In the genomic region with DNA sequence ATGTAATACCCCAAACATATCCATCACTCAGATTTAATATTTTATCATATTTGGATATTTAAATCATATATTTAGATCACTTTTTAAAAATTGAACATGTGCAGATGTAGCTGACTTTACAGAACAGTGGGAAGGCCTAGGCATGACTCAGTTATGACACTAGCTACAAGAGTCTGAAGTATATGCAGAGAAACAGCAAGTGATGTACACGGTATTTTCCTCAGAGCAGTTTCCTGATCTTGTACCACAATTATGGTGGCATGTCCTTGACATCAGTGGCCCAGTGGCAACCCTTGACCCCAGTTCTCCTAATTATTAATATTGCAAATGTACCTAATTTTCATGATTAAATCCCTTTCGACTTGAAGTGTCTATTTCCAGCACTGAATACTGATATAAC, we compare ENCODE assay signal across 27 cellular contexts. TPM values are rescaled to one million over a fixed set of nuclear protein-coding genes. Genes with fewer than 3 reads are reported as not detected.
DNase-seq lines count a peak whose midpoint lies in the region; ATAC-seq lines count a peak whose summit lies in the region.
"Had no signal": no experiment of that assay in that cellular context is flagged by ENCODE, and none has a peak within 500 bp of the region (broad histone marks: within the 10 kb centered on the region; RNA-seq: fewer than 3 reads in every experiment).

No MANE protein-coding gene starts in this region.

- no peaks in the 10 kb centered on the region for H3K36me3 Mint-ChIP-seq in CD4-positive, CD25-positive, alpha-beta regulatory T cell
- no peaks in the 10 kb centered on the region for H3K36me3 Mint-ChIP-seq in CD4-positive, alpha-beta memory T cell
- H3K36me3 Mint-ChIP-seq in activated CD8-positive, alpha-beta T cell treated with anti-CD3 and anti-CD28 coated beads, Interleukin-2, amount 10 ng/mL, durations not matched to agents 7 days and 5 days (ENCODE audit: low read depth) = peaks cover 46% of the 10 kb centered on the region
- H3K36me3 Mint-ChIP-seq in naive thymus-derived CD4-positive, alpha-beta T cell = peaks cover 0 to 35% (median 0%) of the 10 kb centered on the region in 5 donors
- H3K36me3 Mint-ChIP-seq: activated naive CD4-positive, alpha-beta T cell treated with anti-CD3 and anti-CD28 coated beads, Interleukin-2, amount 50 U/mL, for 24 hours had no signal

- CTCF ChIA-PET in CD4-positive, alpha-beta memory T cell (lab: Charles Lee; ENCODE audit: partially characterized antibody) = interaction anchor here (1.5 to 5.9 kb wide), 4 partner anchors 13 to 95 kb away, joined by 5 to 52 read pairs (median 18); partner anchors contain the start of gene SOS1
- CTCF ChIA-PET in activated CD8-positive, alpha-beta T cell treated with anti-CD3 and anti-CD28 coated beads, Interleukin-2, amount 10 ng/mL, durations not matched to agents 7 days and 5 days (lab: Charles Lee) = interaction anchor here (0.6 to 4.8 kb wide), 9 partner anchors 10 to 91 kb away, joined by 3 to 23 read pairs (median 5); no protein-coding TSS in a partner anchor
- CTCF ChIA-PET in naive thymus-derived CD4-positive, alpha-beta T cell (lab: Charles Lee) = interaction anchor here (0.6 to 3.3 kb wide), 4 partner anchors 14 to 534 kb away, joined by 3 to 14 read pairs (median 4); no protein-coding TSS in a partner anchor

- ATAC-seq in CD4-positive, CD25-positive, alpha-beta regulatory T cell (ENCODE audit: low read depth in 2 of 2) = no peak
- no peak for ATAC-seq in activated CD8-positive, alpha-beta T cell treated with anti-CD3 and anti-CD28 coated beads, Interleukin-2, amount 10 ng/mL, durations not matched to agents 7 days and 5 days
- ATAC-seq in naive thymus-derived CD4-positive, alpha-beta T cell = no peak
- ATAC-seq in HG02678 (IDR thresholded peaks at IDR 0.05; ENCODE audit: unreplicated experiment) (no peak), HG03469 (IDR thresholded peaks at IDR 0.05; ENCODE audit: unreplicated experiment) (no peak)
- ATAC-seq: HCT116, lower lobe of right lung, right cardiac atrium had no signal

- H3K9me3 ChIP-seq in CD4-positive, CD25-positive, alpha-beta regulatory T cell (ENCODE audit: control insufficient read depth in 2 of 2, low read length in 2 of 2) = no peaks in the 10 kb centered on the region
- H3K9me3 ChIP-seq in CD4-positive, alpha-beta memory T cell (ENCODE audit: control insufficient read depth in 1 of 2, low read length in 2 of 2) = no peaks in the 10 kb centered on the region
- H3K9me3 ChIP-seq in naive thymus-derived CD4-positive, alpha-beta T cell (ENCODE audit: control insufficient read depth in 2 of 3, low read length in 3 of 3) = no peaks in the 10 kb centered on the region
- H3K9me3 ChIP-seq: lower lobe of right lung, tibial artery had no signal

- no peaks in the 10 kb centered on the region for H3K9me3 Mint-ChIP-seq in CD4-positive, CD25-positive, alpha-beta regulatory T cell
- no peaks in the 10 kb centered on the region for H3K9me3 Mint-ChIP-seq in CD4-positive, alpha-beta memory T cell
- no peaks in the 10 kb centered on the region for H3K9me3 Mint-ChIP-seq in activated CD8-positive, alpha-beta T cell treated with anti-CD3 and anti-CD28 coated beads, Interleukin-2, amount 10 ng/mL, durations not matched to agents 7 days and 5 days (ENCODE audit: insufficient read depth)
- peaks cover 0 to 16% (median 3%) of the 10 kb centered on the region in 11 donors for H3K9me3 Mint-ChIP-seq in naive thymus-derived CD4-positive, alpha-beta T cell
- H3K9me3 Mint-ChIP-seq: activated B cell treated with CpG ODN at 0.5 μM for 24 hours; activated naive CD4-positive, alpha-beta T cell treated with anti-CD3 and anti-CD28 coated beads, Interleukin-2, amount 50 U/mL, for 24 hours; neural crest cell had no signal

- H3K4me1 Mint-ChIP-seq in CD4-positive, CD25-positive, alpha-beta regulatory T cell = peaks cover 31 to 47% (median 32%) of the 10 kb centered on the region in 4 donors
- H3K4me1 Mint-ChIP-seq in CD4-positive, alpha-beta memory T cell = peaks cover 39 to 64% (median 52%) of the 10 kb centered on the region in 4 donors
- H3K4me1 Mint-ChIP-seq in activated CD8-positive, alpha-beta T cell treated with anti-CD3 and anti-CD28 coated beads, Interleukin-2, amount 10 ng/mL, durations not matched to agents 7 days and 5 days (ENCODE audit: low read depth) = peaks cover 82% of the 10 kb centered on the region
- H3K4me1 Mint-ChIP-seq in naive thymus-derived CD4-positive, alpha-beta T cell = peaks cover 26 to 78% (median 40%) of the 10 kb centered on the region in 7 donors
- H3K4me1 Mint-ChIP-seq: neural crest cell had no signal

- no peaks in the 10 kb centered on the region for H3K27me3 ChIP-seq in CD4-positive, CD25-positive, alpha-beta regulatory T cell (ENCODE audit: control insufficient read depth, insufficient read depth, low read length)
- H3K27me3 ChIP-seq in CD4-positive, alpha-beta memory T cell (ENCODE audit: insufficient read depth, low read length) = no peaks in the 10 kb centered on the region
- no peaks in the 10 kb centered on the region for H3K27me3 ChIP-seq in naive thymus-derived CD4-positive, alpha-beta T cell (ENCODE audit: control insufficient read depth in 2 of 2, insufficient read depth in 2 of 2, low read length in 2 of 2)
- H3K27me3 ChIP-seq: dorsolateral prefrontal cortex, tibial artery had no signal

- POLR2A ChIA-PET in CD4-positive, alpha-beta memory T cell (lab: Charles Lee; ENCODE audit: partially characterized antibody) = interaction anchor here (1.0 to 6.1 kb wide), 8 partner anchors 13 to 95 kb away, joined by 3 to 185 read pairs (median 12); partner anchors contain the start of gene SOS1
- POLR2A ChIA-PET in activated CD8-positive, alpha-beta T cell treated with anti-CD3 and anti-CD28 coated beads, Interleukin-2, amount 10 ng/mL, durations not matched to agents 7 days and 5 days (lab: Charles Lee) = interaction anchor here (0.5 to 14.6 kb wide), 4 partner anchors 10 to 93 kb away, joined by 3 to 315 read pairs (median 4); partner anchors contain the start of gene SOS1
- POLR2A ChIA-PET in naive thymus-derived CD4-positive, alpha-beta T cell (lab: Charles Lee) = interaction anchor here (1.1 to 2.8 kb wide), 2 partner anchors 13 to 86 kb away, joined by 3 to 19 read pairs; no protein-coding TSS in a partner anchor

- no peak overlapping the region for H3K27ac ChIP-seq in CD4-positive, CD25-positive, alpha-beta regulatory T cell (ENCODE audit: insufficient read depth, low read length, poor library complexity, severe bottlenecking)
- H3K27ac ChIP-seq in CD4-positive, alpha-beta memory T cell (ENCODE audit: low read depth, low read length) = peak overlapping the region; percentile 65
- no peak overlapping the region for H3K27ac ChIP-seq in naive thymus-derived CD4-positive, alpha-beta T cell (ENCODE audit: low read depth, low read length)
- H3K27ac ChIP-seq: lower lobe of right lung, tibial artery had no signal

- peaks cover 34% of the 10 kb centered on the region for H3K4me1 ChIP-seq in CD4-positive, CD25-positive, alpha-beta regulatory T cell (ENCODE audit: control insufficient read depth, insufficient read depth, low read length, poor library complexity, severe bottlenecking)
- H3K4me1 ChIP-seq in CD4-positive, alpha-beta memory T cell (ENCODE audit: insufficient read depth, low read length) = peaks cover 58% of the 10 kb centered on the region
- H3K4me1 ChIP-seq in naive thymus-derived CD4-positive, alpha-beta T cell (ENCODE audit: control insufficient read depth in 2 of 2, insufficient read depth in 2 of 2, low read length in 2 of 2) = peaks cover 29 to 38% of the 10 kb centered on the region in 2 donors
- H3K4me1 ChIP-seq: lower lobe of right lung, tibial artery had no signal

- H3K27ac Mint-ChIP-seq in CD4-positive, CD25-positive, alpha-beta regulatory T cell = peak overlapping the region; percentile 15 to 96 (median 91)
- H3K27ac Mint-ChIP-seq in CD4-positive, alpha-beta memory T cell = peak overlapping the region; percentile 63 to 96 (median 91)
- H3K27ac Mint-ChIP-seq in activated CD8-positive, alpha-beta T cell treated with anti-CD3 and anti-CD28 coated beads, Interleukin-2, amount 10 ng/mL, durations not matched to agents 7 days and 5 days = peak overlapping the region; percentile 97
- H3K27ac Mint-ChIP-seq in naive thymus-derived CD4-positive, alpha-beta T cell = peak overlapping the region in 6 of 9 donors; percentile 34 to 97 (median 60)
- H3K27ac Mint-ChIP-seq: activated B cell treated with CpG ODN at 0.5 μM for 24 hours had no signal

- H3K36me3 ChIP-seq in CD4-positive, CD25-positive, alpha-beta regulatory T cell (ENCODE audit: control insufficient read depth, insufficient read depth, low read length) = no peaks in the 10 kb centered on the region
- H3K36me3 ChIP-seq in CD4-positive, alpha-beta memory T cell (ENCODE audit: insufficient read depth, low read length) = no peaks in the 10 kb centered on the region
- no peaks in the 10 kb centered on the region for H3K36me3 ChIP-seq in naive thymus-derived CD4-positive, alpha-beta T cell (ENCODE audit: control insufficient read depth in 2 of 3, insufficient read depth in 3 of 3, low read length in 3 of 3)
- H3K36me3 ChIP-seq: lower lobe of right lung, tibial artery had no signal

- intact Hi-C loops in CD4-positive, alpha-beta memory T cell (cut with micrococcal nuclease) = no loop called here
- intact Hi-C loops in naive thymus-derived CD4-positive, alpha-beta T cell (cut with micrococcal nuclease) = loop anchor here (5.0 kb wide), 3 partner anchors 33 to 548 kb away; partner anchors contain the start of genes DHX57 (in 1 of the 2), GALM (in 1 of the 2) and MORN2 (in 1 of the 2)

- no peak overlapping the region for H3K4me3 ChIP-seq in CD4-positive, CD25-positive, alpha-beta regulatory T cell (ENCODE audit: low read depth, low read length)
- H3K4me3 ChIP-seq in CD4-positive, alpha-beta memory T cell (ENCODE audit: low read length in 2 of 2) = no peak overlapping the region
- no peak overlapping the region for H3K4me3 ChIP-seq in naive thymus-derived CD4-positive, alpha-beta T cell (ENCODE audit: low read length)
- H3K4me3 ChIP-seq: dorsolateral prefrontal cortex, lower lobe of right lung, tibial artery had no signal

- H3K27me3 Mint-ChIP-seq in CD4-positive, CD25-positive, alpha-beta regulatory T cell = no peaks in the 10 kb centered on the region
- no peaks in the 10 kb centered on the region for H3K27me3 Mint-ChIP-seq in CD4-positive, alpha-beta memory T cell
- no peaks in the 10 kb centered on the region for H3K27me3 Mint-ChIP-seq in activated CD8-positive, alpha-beta T cell treated with anti-CD3 and anti-CD28 coated beads, Interleukin-2, amount 10 ng/mL, durations not matched to agents 7 days and 5 days (ENCODE audit: low read depth)
- H3K27me3 Mint-ChIP-seq in naive thymus-derived CD4-positive, alpha-beta T cell = peaks cover 0 to 2% (median 0%) of the 10 kb centered on the region in 5 donors
- H3K27me3 Mint-ChIP-seq: activated B cell treated with CpG ODN at 0.5 μM for 24 hours; activated naive CD4-positive, alpha-beta T cell treated with anti-CD3 and anti-CD28 coated beads, Interleukin-2, amount 50 U/mL, for 24 hours had no signal

- DNase-seq in CD4-positive, CD25-positive, alpha-beta regulatory T cell = peak in 1 of 3 donors; percentile 42
- DNase-seq in CD4-positive, alpha-beta memory T cell = no peak
- no peak for DNase-seq in activated CD8-positive, alpha-beta T cell treated with anti-CD3 and anti-CD28 coated beads, Interleukin-2, amount 10 ng/mL, durations not matched to agents 7 days and 5 days
- DNase-seq in naive thymus-derived CD4-positive, alpha-beta T cell = no peak
- no peak for DNase-seq in NCI-H345 treated with DMSO at 0.1 percent for 48 hours (lab: John Stamatoyannopoulos, UW; ENCODE audit: unreplicated experiment)
- DNase-seq: activated B cell treated with CpG ODN at 0.5 μM for 24 hours; cerebellar nuclear complex; DMS153; dorsolateral prefrontal cortex; kidney glomerular epithelial cell; lower lobe of right lung; NCI-H2029; NCI-H226; NCI-H82; right cardiac atrium; stimulated activated CD4-positive, alpha-beta T cell treated with anti-CD3 and anti-CD28 coated beads, Interleukin-4, amount 100 ng/mL, for 4 hours; stimulated activated naive CD4-positive, alpha-beta T cell treated with Interleukin-2 at 50 U/mL for 16 hours; T1000; tibial artery had no signal

- H3K4me3 Mint-ChIP-seq in CD4-positive, CD25-positive, alpha-beta regulatory T cell = no peak overlapping the region
- peak overlapping the region in 3 of 8 donors; percentile 1 to 52 (median 8) for H3K4me3 Mint-ChIP-seq in CD4-positive, alpha-beta memory T cell
- no peak overlapping the region for H3K4me3 Mint-ChIP-seq in activated CD8-positive, alpha-beta T cell treated with anti-CD3 and anti-CD28 coated beads, Interleukin-2, amount 10 ng/mL, durations not matched to agents 7 days and 5 days
- H3K4me3 Mint-ChIP-seq in naive thymus-derived CD4-positive, alpha-beta T cell = peak overlapping the region in 2 of 10 donors; percentile 55 to 76
- H3K4me3 Mint-ChIP-seq: activated B cell treated with CpG ODN at 0.5 μM for 24 hours, neural crest cell had no signal

RNA-seq across cellular contexts. Expression of gene CDKL4, which starts 28.2 kb away (rescaled TPM):
- 0.74 TPM for total RNA-seq in CD4-positive, CD25-positive, alpha-beta regulatory T cell
- polyA plus RNA-seq in CD4-positive, CD25-positive, alpha-beta regulatory T cell = 1 to 10 TPM in 1 of 4 donors, under 1 TPM in 3; 0.25 to 1.6 (median 0.42) TPM
- total RNA-seq in CD4-positive, alpha-beta memory T cell = under 1 TPM in 1 of 2 experiments, not detected in 1; 0.38 TPM
- polyA plus RNA-seq in CD4-positive, alpha-beta memory T cell = not detected
- total RNA-seq in activated CD8-positive, alpha-beta T cell treated with anti-CD3 and anti-CD28 coated beads, Interleukin-2, amount 10 ng/mL, durations not matched to agents 7 days and 5 days = 1 to 10 TPM; 1.1 TPM
- total RNA-seq in naive thymus-derived CD4-positive, alpha-beta T cell = under 1 TPM in 1 of 5 experiments, not detected in 4; 0.82 TPM
- not detected for polyA plus RNA-seq in naive thymus-derived CD4-positive, alpha-beta T cell
- total RNA-seq: LHCN-M2, mononuclear cell, OCI-LY7 had no signal
